9 cellular contexts compared by ENCODE assay signal in genomic region chr1:12518956-12519707, GRCh38.
DNase-seq lines count a peak whose midpoint lies in the region; ATAC-seq and TF ChIP-seq lines count a peak whose summit lies in the region.
"Had no signal": no experiment of that assay in that cellular context is flagged by ENCODE, and none has a peak within 500 bp of the region (broad histone marks: within the 10 kb centered on the region; RNA-seq: fewer than 3 reads in every experiment).

No MANE protein-coding gene starts in this region.

- no peaks in the 10 kb centered on the region for H3K9me3 ChIP-seq in left ventricle myocardium inferior (replicated peaks)
- no peaks in the 10 kb centered on the region for H3K9me3 ChIP-seq in Caco-2

- H3K4me3 ChIP-seq in left ventricle myocardium inferior (peak overlapping the region; percentile 22), Caco-2 (ENCODE audit: low read depth, low read length) (no peak overlapping the region)

- BruUV-seq in Caco-2 (replicated peaks; lab: Mats Ljungman, UMichigan), result no TSS peak

- H3K27me3 ChIP-seq in left ventricle myocardium inferior (ENCODE audit: low read depth) (no peaks in the 10 kb centered on the region), Caco-2 (replicated peaks; ENCODE audit: control insufficient read depth, insufficient read depth, low read length) (no peaks in the 10 kb centered on the region)

- H3K27ac Mint-ChIP-seq in activated T-cell treated with anti-CD3 and anti-CD28 coated beads, Interleukin-2, amount 50 U/mL, for 72 hours, result no peak overlapping the region
- H3K27ac Mint-ChIP-seq in Caco-2 (ENCODE audit: unreplicated experiment), result no peak overlapping the region

- DNase-seq in EL (peak; percentile 31), left ventricle myocardium inferior (peak; percentile 80), NK-92 (lab: John Stamatoyannopoulos, UW; ENCODE audit: unreplicated experiment) (no peak), Caco-2 (no peak), 8988T (no peak)
- DNase-seq in activated T-cell treated with anti-CD3 and anti-CD28 coated beads, Interleukin-2, amount 50 U/mL, for 72 hours, result peak; percentile 70 to 72
- peak; percentile 47 to 58 (median 48) for DNase-seq in stimulated activated CD4-positive, alpha-beta T cell treated with anti-CD3 and anti-CD28 coated beads, Interleukin-12 subunit alpha, Interleukin-12 subunit beta, amount 100 ng/mL, for 48 hours (ENCODE audit: low read depth in 2 of 3, low spot score in 1 of 3)
- DNase-seq: kidney glomerular epithelial cell had no signal

- H3K27me3 Mint-ChIP-seq in activated T-cell treated with anti-CD3 and anti-CD28 coated beads, Interleukin-2, amount 50 U/mL, for 72 hours (ENCODE audit: low read depth), result no peaks in the 10 kb centered on the region
- no peaks in the 10 kb centered on the region for H3K27me3 Mint-ChIP-seq in Caco-2 (ENCODE audit: insufficient read depth, unreplicated experiment)

- CTCF ChIA-PET in Caco-2 (lab: Charles Lee), result no interaction called here

- ATAC-seq in activated T-cell treated with anti-CD3 and anti-CD28 coated beads, Interleukin-2, amount 50 U/mL, for 72 hours (replicated peaks in 1 of 2), result peak; percentile 97 to 99
- ATAC-seq in HG02759 (IDR thresholded peaks at IDR 0.05; ENCODE audit: unreplicated experiment), result no peak

- peak overlapping the region; percentile 53 to 81 for H3K4me3 Mint-ChIP-seq in activated T-cell treated with anti-CD3 and anti-CD28 coated beads, Interleukin-2, amount 50 U/mL, for 72 hours
- H3K4me3 Mint-ChIP-seq in Caco-2 (ENCODE audit: unreplicated experiment), result no peak overlapping the region

- POLR2A ChIA-PET in Caco-2 (lab: Charles Lee), result no interaction called here

- H3K36me3 ChIP-seq in left ventricle myocardium inferior (no peaks in the 10 kb centered on the region), Caco-2 (ENCODE audit: control insufficient read depth, insufficient read depth, low read length) (no peaks in the 10 kb centered on the region)

- TF ChIP-seq CTCF in left ventricle myocardium inferior (IDR thresholded peaks at IDR 0.05; ENCODE audit: borderline replicate concordance) (no peak), Caco-2 (IDR thresholded peaks at IDR 0.05; ENCODE audit: insufficient read depth in 1 of 2, low read depth in 1 of 2, low read length in 1 of 2, severe bottlenecking in 1 of 2, unreplicated experiment in 1 of 2) (no peak)

- H3K4me1 Mint-ChIP-seq in activated T-cell treated with anti-CD3 and anti-CD28 coated beads, Interleukin-2, amount 50 U/mL, for 72 hours (ENCODE audit: low read depth), result peaks cover 62% of the 10 kb centered on the region
- H3K4me1 Mint-ChIP-seq in Caco-2 (ENCODE audit: low read depth, unreplicated experiment), result no peaks in the 10 kb centered on the region

- peaks cover 2 to 4% of the 10 kb centered on the region in 2 donors for H3K36me3 Mint-ChIP-seq in activated T-cell treated with anti-CD3 and anti-CD28 coated beads, Interleukin-2, amount 50 U/mL, for 72 hours (ENCODE audit: insufficient read depth in 2 of 2)
- no peaks in the 10 kb centered on the region for H3K36me3 Mint-ChIP-seq in Caco-2 (ENCODE audit: insufficient read depth, unreplicated experiment)

- no peaks in the 10 kb centered on the region for H3K9me3 Mint-ChIP-seq in activated T-cell treated with anti-CD3 and anti-CD28 coated beads, Interleukin-2, amount 50 U/mL, for 72 hours
- H3K9me3 Mint-ChIP-seq in Caco-2 (ENCODE audit: unreplicated experiment), result no peaks in the 10 kb centered on the region

- intact Hi-C loops in left ventricle myocardium inferior (cut with micrococcal nuclease), result no loop called here
- intact Hi-C loops in Caco-2 (cut with micrococcal nuclease; ENCODE audit: unreplicated experiment), result no loop called here

- H3K27ac ChIP-seq in left ventricle myocardium inferior (replicated peaks), result peak overlapping the region; percentile 16

- H3K4me1 ChIP-seq in left ventricle myocardium inferior, result peaks cover 24% of the 10 kb centered on the region
- H3K4me1 ChIP-seq in Caco-2, result no peaks in the 10 kb centered on the region

Comparison
In these comparisons a context has a peak if more than half of its experiments do, and no peak if none do; other contexts are left out.
1. DNase-seq: peak in EL (single experiment), activated T-cell treated with anti-CD3 and anti-CD28 coated beads, Interleukin-2, amount 50 U/mL, for 72 hours (2 of 2), left ventricle myocardium inferior (single experiment) and stimulated activated CD4-positive, alpha-beta T cell treated with anti-CD3 and anti-CD28 coated beads, Interleukin-12 subunit alpha, Interleukin-12 subunit beta, amount 100 ng/mL, for 48 hours (3 of 3); none in NK-92 (single experiment), Caco-2 (0 of 2) and 8988T (single experiment).